Comparison of ENCODE assay signal across 27 cellular contexts in genomic region chr12:113475451-113476085, GRCh38. TPM values are rescaled to one million over a fixed set of nuclear protein-coding genes. Genes with fewer than 3 reads are reported as not detected.
DNase-seq lines count a peak whose midpoint lies in the region; TF ChIP-seq lines count a peak whose summit lies in the region.
"Had no signal": no experiment of that assay in that cellular context is flagged by ENCODE, and none has a peak within 500 bp of the region (broad histone marks: within the 10 kb centered on the region; RNA-seq: fewer than 3 reads in every experiment).

No MANE protein-coding gene starts in this region.

- no peaks in the 10 kb centered on the region for H3K36me3 ChIP-seq in H7 (replicated peaks; ENCODE audit: control insufficient read depth, insufficient read depth, low read length)
- no peaks in the 10 kb centered on the region for H3K36me3 ChIP-seq in ectodermal cell (ENCODE audit: control insufficient read depth, insufficient read depth, low read length)
- H3K36me3 ChIP-seq in neural cell (ENCODE audit: insufficient read depth, low read length), result no peaks in the 10 kb centered on the region
- H3K36me3 ChIP-seq: BLaER1 treated with 17β-estradiol and CSF1 and Interleukin-3, amounts not matched to agents 10 nM and 100 nM; SJSA1 had no signal

- no peaks in the 10 kb centered on the region for H3K9me2 ChIP-seq in neural cell (ENCODE audit: insufficient read depth, low read length)

- 1 to 2% methylated on average over 46 of the region's 46 CpGs for WGBS in ectodermal cell, 2 experiments

- no peak overlapping the region for H3K4me2 ChIP-seq in neural cell (ENCODE audit: low read length)
- H3K4me2 ChIP-seq: BLaER1 treated with 17β-estradiol and CSF1 and Interleukin-3, amounts not matched to agents 10 nM and 100 nM had no signal

- peaks cover 98% of the 10 kb centered on the region for H3K27me3 ChIP-seq in H7 (ENCODE audit: control insufficient read depth, insufficient read depth, low read length)
- peaks cover 98% of the 10 kb centered on the region for H3K27me3 ChIP-seq in ectodermal cell (ENCODE audit: control insufficient read depth, insufficient read depth, low read length, poor library complexity, severe bottlenecking)
- peaks cover 97% of the 10 kb centered on the region for H3K27me3 ChIP-seq in neural cell (ENCODE audit: insufficient read depth, low read depth, low read length)

- no peaks in the 10 kb centered on the region for H3K79me2 ChIP-seq in neural cell (replicated peaks; ENCODE audit: insufficient read depth, low read length)

- TF ChIP-seq CTCF in GM13977 (IDR thresholded peaks at IDR 0.05; ENCODE audit: extremely low read depth, insufficient read depth, missing control alignments), result no peak
- no peak for TF ChIP-seq CTCF in neural cell (IDR thresholded peaks at IDR 0.05; ENCODE audit: poor library complexity, severe bottlenecking)
- TF ChIP-seq CTCF in GM13976 (IDR thresholded peaks at IDR 0.05; ENCODE audit: borderline replicate concordance, control extremely low read depth, extremely low read depth, insufficient read depth, missing control alignments), result no peak

- DNase-seq in GM13977 (ENCODE audit: low spot score) (peak; percentile 26), H7 (peak; percentile 70), EL (no peak), GM13976 (ENCODE audit: low spot score) (no peak), NK-92 (lab: John Stamatoyannopoulos, UW; ENCODE audit: unreplicated experiment) (no peak)
- DNase-seq: activated CD4-positive, alpha-beta T cell treated with anti-CD3 and anti-CD28 coated beads, Interleukin-2, amount 50 U/mL, for 4 hours; activated CD4-positive, CD25-positive, alpha-beta regulatory T cell; activated CD8-positive, alpha-beta memory T cell treated with anti-CD3 and anti-CD28 coated beads, Interleukin-2, amount 10 ng/mL, durations not matched to agents 7 days and 5 days; activated naive CD4-positive, alpha-beta T cell treated with anti-CD3 and anti-CD28 coated beads, Interleukin-2, amount 50 U/mL, for 16 hours; amygdala; DMS153; effector CD4-positive, alpha-beta T cell; NCI-H226; NCI-H774; nucleus accumbens; psoas muscle; T-cell; trophoblast cell had no signal

- no peak for TF ChIP-seq RAD21 in neural cell (conservative IDR thresholded peaks at IDR 0.05)

- TF ChIP-seq EP300 in neural cell (conservative IDR thresholded peaks at IDR 0.05; ENCODE audit: poor library complexity, severe bottlenecking), result no peak

- H3K27ac ChIP-seq in ectodermal cell (ENCODE audit: insufficient read depth, low read depth, low read length, poor library complexity, severe bottlenecking) (peak overlapping the region; percentile 55), neural cell (ENCODE audit: low read length) (no peak overlapping the region)
- H3K27ac ChIP-seq: BLaER1 treated with 17β-estradiol and CSF1 and Interleukin-3, amounts not matched to agents 10 nM and 100 nM; epithelial cell of prostate; psoas muscle; SJSA1 had no signal

- H3K4me1 ChIP-seq in ectodermal cell (ENCODE audit: control insufficient read depth, insufficient read depth, low read length), result peaks cover 61% of the 10 kb centered on the region
- H3K4me1 ChIP-seq: BLaER1 treated with 17β-estradiol and CSF1 and Interleukin-3, amounts not matched to agents 10 nM and 100 nM; psoas muscle; SJSA1 had no signal

- H3K9ac ChIP-seq in neural cell (ENCODE audit: low read length), result peak overlapping the region; percentile 31
- H3K9ac ChIP-seq: BLaER1 treated with 17β-estradiol and CSF1 and Interleukin-3, amounts not matched to agents 10 nM and 100 nM had no signal

- H3K9me3 ChIP-seq in ectodermal cell (ENCODE audit: control insufficient read depth, low read length), result no peaks in the 10 kb centered on the region
- no peaks in the 10 kb centered on the region for H3K9me3 ChIP-seq in neural cell (ENCODE audit: low read length)
- H3K9me3 ChIP-seq: psoas muscle had no signal

- H4K20me1 ChIP-seq in neural cell (ENCODE audit: insufficient read depth), result no peaks in the 10 kb centered on the region

- no peak overlapping the region for H2AFZ ChIP-seq in neural cell (ENCODE audit: low read depth, low read length)

- in situ Hi-C loops in GM13977 (cut with MboI; ENCODE audit: low pct_unique_long_range_greater_than_20kb, low sequenced_read_pairs, unreplicated experiment), result no loop called here
- in situ Hi-C loops in GM13976 (cut with MboI; ENCODE audit: low sequenced_read_pairs, unreplicated experiment), result no loop called here

- H3K4me3 ChIP-seq in H7 (ENCODE audit: insufficient read depth, low read depth, low read length), result no peak overlapping the region; the same call in 1 of the 2 replicates
- peak overlapping the region; percentile 84 for H3K4me3 ChIP-seq in ectodermal cell (ENCODE audit: insufficient read depth, low read depth, low read length)
- H3K4me3 ChIP-seq in neural cell (ENCODE audit: low read length), result peak overlapping the region; percentile 53
- H3K4me3 ChIP-seq: BLaER1 treated with 17β-estradiol and CSF1 and Interleukin-3, amounts not matched to agents 10 nM and 100 nM; psoas muscle; SJSA1 had no signal

- no peaks in the 10 kb centered on the region for H3F3A ChIP-seq in neural cell (ENCODE audit: insufficient read depth, low read length, poor library complexity, severe bottlenecking)

TF ChIP-seq in neural cell, 6 proteins besides CTCF, POLR2A, EP300 and RAD21:
- TF ChIP-seq POLR2AphosphoS5 (IDR thresholded peaks at IDR 0.05) (no peak), EZH2 (IDR thresholded peaks at IDR 0.05; ENCODE audit: borderline replicate concordance, insufficient read depth, low read length, poor library complexity, severe bottlenecking) (no peak), TAF1 (IDR thresholded peaks at IDR 0.05; ENCODE audit: low read depth) (no peak)

RNA-seq across cellular contexts. Expression of gene LHX5, which starts 3.9 kb away (rescaled TPM):
- 0.07 and 0.85 TPM in 2 replicates for total RNA-seq in H7 (2014; rRNA removed; shearing (Covaris generic))
- polyA plus RNA-seq in ectodermal cell (2013, experiment 1 of 4), result 36.3 TPM
- 55.7 TPM for polyA plus RNA-seq in ectodermal cell (2013, experiment 2 of 4)
- polyA plus RNA-seq in ectodermal cell (2013, experiment 3 of 4), result 39.0 TPM
- polyA plus RNA-seq in ectodermal cell (2013, experiment 4 of 4), result 43.8 TPM
- 2.0 and 3.8 TPM in 2 replicates for polyA plus RNA-seq in neural cell
- polyA minus RNA-seq in neural cell, result 4.1 and 5.6 TPM in 2 replicates
- total RNA-seq: activated CD8-positive, alpha-beta memory T cell treated with anti-CD3 and anti-CD28 coated beads, Interleukin-2, amount 10 ng/mL, durations not matched to agents 7 days and 5 days; G401; lower leg skin; myocyte; psoas muscle; SJSA1; subcutaneous adipose tissue; T-cell had no signal
- polyA plus RNA-seq: psoas muscle had no signal

RNA-seq across cellular contexts. Expression of gene SDSL, which starts 53.4 kb away (rescaled TPM):
- 3.3 and 4.1 TPM in 2 replicates for total RNA-seq in H7 (2014; rRNA removed; shearing (Covaris generic))
- 3.7 TPM for polyA plus RNA-seq in ectodermal cell (2013, experiment 1 of 4)
- 3.1 TPM for polyA plus RNA-seq in ectodermal cell (2013, experiment 2 of 4)
- 4.5 TPM for polyA plus RNA-seq in ectodermal cell (2013, experiment 3 of 4)
- 4.2 TPM for polyA plus RNA-seq in ectodermal cell (2013, experiment 4 of 4)
- polyA plus RNA-seq in neural cell, result 0.54 and 2.7 TPM in 2 replicates
- 0.49 TPM in 1 of 2 replicates, not detected in the other for polyA minus RNA-seq in neural cell

Comparison
In these comparisons a context has a peak if more than half of its experiments do, and no peak if none do; other contexts are left out.
1. DNase-seq: peak in GM13977 (single experiment) and H7 (single experiment); none in EL (single experiment), GM13976 (single experiment) and NK-92 (single experiment).